37 cellular contexts compared by ENCODE assay signal in genomic region chr11:68226421-68226820, GRCh38. TPM values are rescaled to one million over a fixed set of nuclear protein-coding genes. Genes with fewer than 3 reads are reported as not detected.
DNase-seq lines count a peak whose midpoint lies in the region; ATAC-seq, FAIRE-seq and TF ChIP-seq lines count a peak whose summit lies in the region.
"Had no signal": no experiment of that assay in that cellular context is flagged by ENCODE, and none has a peak within 500 bp of the region (broad histone marks: within the 10 kb centered on the region; RNA-seq: fewer than 3 reads in every experiment).

No MANE protein-coding gene starts in this region.

- no peaks in the 10 kb centered on the region for H3K9me1 ChIP-seq in K562 (ENCODE audit: control insufficient read depth, insufficient read depth, low read length)

- no peak for FAIRE-seq in K562 (lab: Jason Lieb, UNC)
- peak; percentile 18 for FAIRE-seq in bronchial epithelial cell (lab: Jason Lieb, UNC)
- FAIRE-seq: A204.1, A549, D721Med had no signal

- no peaks in the 10 kb centered on the region for H3K36me3 ChIP-seq in H7 (replicated peaks; ENCODE audit: control insufficient read depth, insufficient read depth, low read length)
- no peaks in the 10 kb centered on the region for H3K36me3 ChIP-seq in K562 (ENCODE audit: control insufficient read depth, insufficient read depth, low read length)
- no peaks in the 10 kb centered on the region for H3K36me3 ChIP-seq in bronchial epithelial cell (ENCODE audit: control insufficient read depth, insufficient read depth, low read length)
- H3K36me3 ChIP-seq: BE2C; BLaER1; BLaER1 treated with 17β-estradiol and CSF1 and Interleukin-3, amounts not matched to agents 10 nM and 100 nM had no signal

- CTCF ChIA-PET in activated naive CD4-positive, alpha-beta T cell treated with anti-CD3 and anti-CD28 coated beads for 36 hours (lab: Charles Lee): no interaction called here
- CTCF ChIA-PET in K562 (lab: Yijun Ruan, JAX; ENCODE audit: low intra/inter-chr PET ratio): no interaction called here

- H4K20me1 ChIP-seq in K562 (replicated peaks; ENCODE audit: control insufficient read depth, insufficient read depth, low read length): no peaks in the 10 kb centered on the region
- H4K20me1 ChIP-seq: BLaER1; BLaER1 treated with 17β-estradiol and CSF1 and Interleukin-3, amounts not matched to agents 10 nM and 100 nM had no signal

- intact Hi-C loops in activated naive CD4-positive, alpha-beta T cell treated with anti-CD3 and anti-CD28 coated beads for 36 hours (cut with micrococcal nuclease): no loop called here
- intact Hi-C loops in K562 (cut with micrococcal nuclease): no loop called here

- no peak overlapping the region for H3K9ac ChIP-seq in K562 (ENCODE audit: insufficient read depth in 1 of 2, low read depth in 2 of 2, low read length in 2 of 2)
- H3K9ac ChIP-seq: BLaER1; BLaER1 treated with 17β-estradiol and CSF1 and Interleukin-3, amounts not matched to agents 10 nM and 100 nM had no signal

- peaks cover 0 to 4% of the 10 kb centered on the region in 2 experiments; a peak in 1 of 5 replicates for H3K4me1 ChIP-seq in K562 (replicated peaks in 1 of 2; ENCODE audit: control insufficient read depth in 2 of 2, insufficient read depth in 2 of 2, low read length in 2 of 2)
- H3K4me1 ChIP-seq: A549, BE2C, Caco-2 had no signal

- H3K4me3 Mint-ChIP-seq in activated naive CD4-positive, alpha-beta T cell treated with anti-CD3 and anti-CD28 coated beads, Interleukin-2, amount 50 U/mL, for 24 hours: no peak overlapping the region
- H3K4me3 Mint-ChIP-seq in activated naive CD4-positive, alpha-beta T cell treated with anti-CD3 and anti-CD28 coated beads for 36 hours: no peak overlapping the region
- H3K4me3 Mint-ChIP-seq: B cell; CD14-positive monocyte; CD4-positive, alpha-beta T cell; CD4-positive, CD25-positive, alpha-beta regulatory T cell; CD8-positive, alpha-beta memory T cell; CD8-positive, alpha-beta T cell had no signal

- H3K27me3 ChIP-seq in H7 (ENCODE audit: control insufficient read depth, insufficient read depth, low read length): no peaks in the 10 kb centered on the region
- peaks cover 5 to 34% of the 10 kb centered on the region in 2 experiments for H3K27me3 ChIP-seq in K562 (ENCODE audit: control insufficient read depth in 2 of 2, insufficient read depth in 2 of 2, low read length in 2 of 2)
- H3K27me3 ChIP-seq in bronchial epithelial cell (ENCODE audit: control insufficient read depth, insufficient read depth, low read length): no peaks in the 10 kb centered on the region
- H3K27me3 ChIP-seq: BE2C; BLaER1; BLaER1 treated with 17β-estradiol and CSF1 and Interleukin-3, amounts not matched to agents 10 nM and 100 nM had no signal

- TF ChIP-seq CTCF in K562 (IDR thresholded peaks at IDR 0.05 in 2 of 3, conservative IDR thresholded peaks at IDR 0.05 in 1 of 3; ENCODE audit: insufficient read depth in 2 of 3, low read depth in 1 of 3, low read length in 3 of 3): no peak
- no peak for TF ChIP-seq CTCF in bronchial epithelial cell (IDR thresholded peaks at IDR 0.05; ENCODE audit: insufficient read depth, low read length, severe bottlenecking)

- peaks cover 4% of the 10 kb centered on the region; the same call in 1 of the 2 replicates for H3K9me3 ChIP-seq in K562 (replicated peaks; ENCODE audit: control insufficient read depth, insufficient read depth, low read depth, low read length)

- no peak for DNase-seq in activated naive CD4-positive, alpha-beta T cell treated with anti-CD3 and anti-CD28 coated beads for 36 hours
- DNase-seq in H7 (peak; percentile 8), K562 (ENCODE audit: extremely low read depth in 1 of 4, low spot score in 3 of 4) (no peak), bronchial epithelial cell (ENCODE audit: low read depth) (no peak), occipital lobe (lab: John Stamatoyannopoulos, UW) (no peak), cerebellar cortex (ENCODE audit: low spot score) (no peak)
- no peak for DNase-seq in effector CD8-positive, alpha-beta T cell (lab: John Stamatoyannopoulos, UW)
- DNase-seq: 8988T; ACHN; AML-193; BE2C; C1 segment of cervical spinal cord; Calu3; CD4-positive, alpha-beta memory T cell; CD4-positive, alpha-beta T cell; CD4-positive, CD25-positive, alpha-beta regulatory T cell; CD8-positive, alpha-beta memory T cell; CD8-positive, alpha-beta T cell; COR-L47; DMS 273 treated with DMSO at 0.1 percent for 48 hours; DMS153; DMS53; DMS79; DMS79 treated with DMSO at 0.1 percent for 48 hours; DND-41; EL had no signal

- H3K4me2 ChIP-seq in K562 (ENCODE audit: insufficient read depth, low read length): no peak overlapping the region
- H3K4me2 ChIP-seq: A549; BLaER1; BLaER1 treated with 17β-estradiol and CSF1 and Interleukin-3, amounts not matched to agents 10 nM and 100 nM had no signal

- peaks cover 10% of the 10 kb centered on the region for H3K36me3 Mint-ChIP-seq in activated naive CD4-positive, alpha-beta T cell treated with anti-CD3 and anti-CD28 coated beads, Interleukin-2, amount 50 U/mL, for 24 hours
- H3K36me3 Mint-ChIP-seq in activated naive CD4-positive, alpha-beta T cell treated with anti-CD3 and anti-CD28 coated beads for 36 hours (ENCODE audit: low read depth): no peaks in the 10 kb centered on the region
- H3K36me3 Mint-ChIP-seq: CD14-positive monocyte; CD4-positive, CD25-positive, alpha-beta regulatory T cell; CD8-positive, alpha-beta T cell had no signal

- 0 out of 2 replicates have a peak overlapping the region, but pooled peaks have one; percentile 24 for H2AFZ ChIP-seq in K562 (ENCODE audit: low read depth, low read length)

- H3K27ac Mint-ChIP-seq in activated naive CD4-positive, alpha-beta T cell treated with anti-CD3 and anti-CD28 coated beads, Interleukin-2, amount 50 U/mL, for 24 hours: peak overlapping the region; percentile 76
- H3K27ac Mint-ChIP-seq in activated naive CD4-positive, alpha-beta T cell treated with anti-CD3 and anti-CD28 coated beads for 36 hours: no peak overlapping the region
- H3K27ac Mint-ChIP-seq: B cell; CD14-positive monocyte; CD4-positive, alpha-beta memory T cell; CD4-positive, alpha-beta T cell; CD8-positive, alpha-beta memory T cell; CD8-positive, alpha-beta T cell had no signal

- in situ Hi-C loops in K562 (cut with MboI): no loop called here

- no peak overlapping the region for H3K4me3 ChIP-seq in H7 (ENCODE audit: insufficient read depth, low read depth, low read length)
- H3K4me3 ChIP-seq in K562: no peak overlapping the region
- H3K4me3 ChIP-seq in bronchial epithelial cell (ENCODE audit: low read depth, low read length): no peak overlapping the region
- H3K4me3 ChIP-seq: A549; BLaER1; BLaER1 treated with 17β-estradiol and CSF1 and Interleukin-3, amounts not matched to agents 10 nM and 100 nM had no signal

- WGBS in K562 (ENCODE audit: insufficient coverage, low coverage, missing lambda C conversion rate): 15% methylated on average over 9 of the region's 9 CpGs

- no peak for TF ChIP-seq POLR2A in K562 (conservative IDR thresholded peaks at IDR 0.05)

- no TSS peak for BruUV-seq in K562 (replicated peaks; lab: Mats Ljungman, UMichigan)

- H3K4me1 Mint-ChIP-seq in activated naive CD4-positive, alpha-beta T cell treated with anti-CD3 and anti-CD28 coated beads, Interleukin-2, amount 50 U/mL, for 24 hours: no peaks in the 10 kb centered on the region
- no peaks in the 10 kb centered on the region for H3K4me1 Mint-ChIP-seq in activated naive CD4-positive, alpha-beta T cell treated with anti-CD3 and anti-CD28 coated beads for 36 hours (ENCODE audit: low read depth)
- H3K4me1 Mint-ChIP-seq: B cell; CD14-positive monocyte; CD4-positive, alpha-beta memory T cell; CD4-positive, CD25-positive, alpha-beta regulatory T cell; CD8-positive, alpha-beta memory T cell had no signal

- H3K27ac ChIP-seq in K562 (ENCODE audit: extremely low read depth, low read depth, low read length): no peak overlapping the region
- H3K27ac ChIP-seq: 22Rv1; A549; BLaER1; BLaER1 treated with 17β-estradiol and CSF1 and Interleukin-3, amounts not matched to agents 10 nM and 100 nM; C4-2B had no signal

- no peak for TF ChIP-seq EP300 in K562 (IDR thresholded peaks at IDR 0.05; ENCODE audit: low read length)

- ATAC-seq in K562: no peak
- ATAC-seq: CD8-positive, alpha-beta T cell had no signal

- no peaks in the 10 kb centered on the region for H3K79me2 ChIP-seq in K562 (ENCODE audit: control insufficient read depth, insufficient read depth, low read length)

- peaks cover 5% of the 10 kb centered on the region for H3K9me3 Mint-ChIP-seq in activated naive CD4-positive, alpha-beta T cell treated with anti-CD3 and anti-CD28 coated beads, Interleukin-2, amount 50 U/mL, for 24 hours
- H3K9me3 Mint-ChIP-seq in activated naive CD4-positive, alpha-beta T cell treated with anti-CD3 and anti-CD28 coated beads for 36 hours: peaks cover 21% of the 10 kb centered on the region

- H3K27me3 Mint-ChIP-seq in activated naive CD4-positive, alpha-beta T cell treated with anti-CD3 and anti-CD28 coated beads, Interleukin-2, amount 50 U/mL, for 24 hours: no peaks in the 10 kb centered on the region
- H3K27me3 Mint-ChIP-seq in activated naive CD4-positive, alpha-beta T cell treated with anti-CD3 and anti-CD28 coated beads for 36 hours (ENCODE audit: low read depth): no peaks in the 10 kb centered on the region
- H3K27me3 Mint-ChIP-seq: B cell had no signal

- POLR2A ChIA-PET in K562 (lab: Yijun Ruan, JAX): interaction anchor here (0.9 kb wide), 1 partner anchor 11 kb away, joined by 4 read pairs; no protein-coding TSS in a partner anchor

- no peak for TF ChIP-seq RAD21 in K562 (CRISPR knock-in tag; conservative IDR thresholded peaks at IDR 0.05 in 1 of 2, IDR thresholded peaks at IDR 0.05 in 1 of 2)

RNA-seq across cellular contexts. Expression of gene KMT5B, which starts 13.3 kb away (rescaled TPM):
- total RNA-seq in activated naive CD4-positive, alpha-beta T cell treated with anti-CD3 and anti-CD28 coated beads for 36 hours: 10 to 100 TPM; 18.4 to 21.6 TPM
- 17.5 and 22.8 TPM in 2 replicates for total RNA-seq in H7 (2014; rRNA removed; shearing (Covaris generic))
- total RNA-seq in K562 (2011; cell fraction: chromatin; rRNA removed; ENCODE audit: low replicate concordance): 25.4 and 66.1 TPM in 2 replicates
- 10.5 and 14.7 TPM in 2 replicates for total RNA-seq in K562 (2011; cell fraction: nucleolus; rRNA removed)
- 19.0 and 28.4 TPM in 2 replicates for total RNA-seq in K562 (2011; cell fraction: nucleoplasm; rRNA removed)
- 15.5 and 20.8 TPM in 2 replicates for total RNA-seq in K562 (2014; rRNA removed)
- 24.6 and 29.4 TPM in 2 replicates for total RNA-seq in K562 (2014; rRNA removed; fragmentation: Illumina TruSeq; extraction: Trizol)
- total RNA-seq in K562 (2015; rRNA removed; fragmentation: Illumina TruSeq; extraction: Trizol): 21.3 and 22.0 TPM in 2 replicates
- total RNA-seq in K562 (2021): 22.7 and 24.7 TPM in 2 replicates
- polyA plus RNA-seq in K562 (2011; rRNA removed): 18.9 and 20.9 TPM in 2 replicates
- polyA plus RNA-seq in K562 (2011; cell fraction: cytosol; rRNA removed): 4.5 and 9.3 TPM in 2 replicates
- polyA plus RNA-seq in K562 (2011; cell fraction: nucleus; rRNA removed): 13.0 and 16.5 TPM in 2 replicates
- 18.2 and 21.9 TPM in 2 replicates for polyA plus RNA-seq in K562 (2012)
- polyA plus RNA-seq in K562 (2014; fragmentation: Illumina TruSeq; extraction: Trizol): 27.3 and 29.2 TPM in 2 replicates
- 1 to 10 TPM; 7.3 to 7.4 TPM for polyA plus RNA-seq in K562 (2014; fragmentation: Nextera tagmentation; extraction: Ambion mirVana)
- polyA plus RNA-seq in K562 (2014; rRNA removed): 16.3 and 20.4 TPM in 2 replicates
- 31.7 and 36.9 TPM in 2 replicates for polyA minus RNA-seq in K562 (2011; rRNA and poly(A)+ RNA removed)
- 9.8 and 10.7 TPM in 2 replicates for polyA minus RNA-seq in K562 (2011; cell fraction: cytosol; rRNA and poly(A)+ RNA removed)
- polyA minus RNA-seq in K562 (2011; cell fraction: nucleus; rRNA and poly(A)+ RNA removed): 10.1 and 14.9 TPM in 2 replicates
- 35.8 and 44.8 TPM in 2 replicates for total RNA-seq in bronchial epithelial cell
- total RNA-seq in occipital lobe: 139 TPM

RNA-seq across cellular contexts. Expression of gene C11orf24, which starts 45.4 kb away (rescaled TPM):
- 10 to 100 TPM; 28.5 to 29.5 TPM for total RNA-seq in activated naive CD4-positive, alpha-beta T cell treated with anti-CD3 and anti-CD28 coated beads for 36 hours
- 38.4 and 47.0 TPM in 2 replicates for total RNA-seq in H7 (2014; rRNA removed; shearing (Covaris generic))
- total RNA-seq in K562 (2011; cell fraction: chromatin; rRNA removed; ENCODE audit: low replicate concordance): 53.7 and 91.3 TPM in 2 replicates
- total RNA-seq in K562 (2011; cell fraction: nucleolus; rRNA removed): 78.4 and 79.7 TPM in 2 replicates
- 73.5 and 93.0 TPM in 2 replicates for total RNA-seq in K562 (2011; cell fraction: nucleoplasm; rRNA removed)
- 50.5 and 57.6 TPM in 2 replicates for total RNA-seq in K562 (2014; rRNA removed)
- 30.2 and 30.8 TPM in 2 replicates for total RNA-seq in K562 (2014; rRNA removed; fragmentation: Illumina TruSeq; extraction: Trizol)
- 31.7 and 32.5 TPM in 2 replicates for total RNA-seq in K562 (2015; rRNA removed; fragmentation: Illumina TruSeq; extraction: Trizol)
- 64.9 and 66.0 TPM in 2 replicates for total RNA-seq in K562 (2021)
- 23.6 and 34.9 TPM in 2 replicates for polyA plus RNA-seq in K562 (2011; rRNA removed)
- polyA plus RNA-seq in K562 (2011; cell fraction: cytosol; rRNA removed): 42.1 and 76.0 TPM in 2 replicates
- polyA plus RNA-seq in K562 (2011; cell fraction: nucleus; rRNA removed): 53.0 and 81.1 TPM in 2 replicates
- polyA plus RNA-seq in K562 (2012): 38.0 and 127 TPM in 2 replicates
- polyA plus RNA-seq in K562 (2014; fragmentation: Illumina TruSeq; extraction: Trizol): 47.0 and 49.5 TPM in 2 replicates
- polyA plus RNA-seq in K562 (2014; fragmentation: Nextera tagmentation; extraction: Ambion mirVana): 1 to 10 TPM; 2.0 to 4.4 TPM
- 52.5 and 65.2 TPM in 2 replicates for polyA plus RNA-seq in K562 (2014; rRNA removed)
- polyA minus RNA-seq in K562 (2011; rRNA and poly(A)+ RNA removed): 22.4 and 23.0 TPM in 2 replicates
- 27.9 and 31.7 TPM in 2 replicates for polyA minus RNA-seq in K562 (2011; cell fraction: cytosol; rRNA and poly(A)+ RNA removed)
- 25.2 and 34.9 TPM in 2 replicates for polyA minus RNA-seq in K562 (2011; cell fraction: nucleus; rRNA and poly(A)+ RNA removed)
- total RNA-seq in bronchial epithelial cell: 13.2 and 18.3 TPM in 2 replicates
- total RNA-seq in occipital lobe: 10.6 TPM
